ENCODE assay signal across 8 cellular contexts in the genomic region with DNA sequence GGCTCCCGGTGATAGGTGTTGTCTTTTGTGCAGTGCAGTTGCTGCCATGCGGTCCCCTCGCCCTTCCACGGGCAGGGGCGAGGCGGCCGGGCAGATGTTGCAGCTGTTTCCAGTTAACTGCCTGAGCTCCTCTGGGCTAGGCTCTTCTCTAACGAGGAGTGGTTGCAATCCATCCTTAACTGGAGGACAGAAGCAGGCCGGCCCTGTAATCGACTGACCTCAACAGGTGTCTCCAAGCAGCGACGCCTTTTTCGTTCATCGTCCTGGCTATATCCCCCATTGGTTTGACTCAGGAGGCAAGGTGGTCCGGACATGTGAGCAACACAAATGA. TPM values are rescaled to one million over a fixed set of nuclear protein-coding genes. Genes with fewer than 3 reads are reported as not detected.
DNase-seq lines count a peak whose midpoint lies in the region; ATAC-seq and TF ChIP-seq lines count a peak whose summit lies in the region.

No MANE protein-coding gene starts in this region.

- POLR2A ChIA-PET in PC-9 (lab: Charles Lee; ENCODE audit: unreplicated experiment): interaction anchor here (0.6 kb wide), 1 partner anchor 34 kb away, joined by 5 read pairs; no protein-coding TSS in a partner anchor

- WGBS in neuronal stem cell (ENCODE audit: extremely low coverage in 2 of 2, insufficient read length in 2 of 2, insufficient replicate concordance in 1 of 2), 2 donors: no CpG with 5 or more reads among the region's 15 CpGs

- peak overlapping the region; percentile 48 for H2AK5ac ChIP-seq in neuronal stem cell (ENCODE audit: low read depth, low read length)

- peak overlapping the region; percentile 62 for H2AFZ ChIP-seq in PC-9
- peak overlapping the region; percentile 96 for H2AFZ ChIP-seq in neuronal stem cell (ENCODE audit: low read length)

- TF ChIP-seq CTCF in PC-9 (conservative IDR thresholded peaks at IDR 0.05) (no peak), endothelial cell (IDR thresholded peaks at IDR 0.05; ENCODE audit: unreplicated experiment) (no peak)

- H3K4me2 ChIP-seq in PC-9 (peak overlapping the region; percentile 83), neuronal stem cell (ENCODE audit: insufficient read depth, low read length, poor library complexity, severe bottlenecking) (peak overlapping the region; percentile 77)

- BruUV-seq in PC-9 (replicated peaks; lab: Mats Ljungman, UMichigan): TSS peak; percentile 90

- peak overlapping the region; percentile 47 for H2BK15ac ChIP-seq in neuronal stem cell (ENCODE audit: low read length)

- peak overlapping the region; percentile 69 for H2BK5ac ChIP-seq in neuronal stem cell (ENCODE audit: low read length)

- H4K20me1 ChIP-seq in PC-9 (ENCODE audit: insufficient read depth): peaks cover 7% of the 10 kb centered on the region

- H3K27ac ChIP-seq in PC-9 (peak overlapping the region; percentile 97), neuronal stem cell (replicated peaks; ENCODE audit: low read length) (peak overlapping the region; percentile 99)

- H3K4me3 ChIP-seq in PC-9: peak overlapping the region; percentile 94
- peak overlapping the region; percentile 74 to 89 for H3K4me3 ChIP-seq in neuronal stem cell (ENCODE audit: low read length in 2 of 2)

- H2BK120ac ChIP-seq in neuronal stem cell (ENCODE audit: low read depth, low read length): no peak overlapping the region

- DNase-seq in NCI-H524 (lab: John Stamatoyannopoulos, UW): peak; percentile 29 to 70
- no peak for DNase-seq in NCI-H524 treated with DMSO at 0.1 percent for 48 hours (lab: John Stamatoyannopoulos, UW)
- no peak for DNase-seq in PC-9
- DNase-seq in endothelial cell (ENCODE audit: low spot score): no peak
- DNase-seq in neuronal stem cell (ENCODE audit: low spot score): no peak
- no peak for DNase-seq in midbrain (lab: John Stamatoyannopoulos, UW)

- peaks cover 17% of the 10 kb centered on the region for H3K36me3 Mint-ChIP-seq in endothelial cell (ENCODE audit: low read depth, unreplicated experiment)

- no peak for ATAC-seq in GM19023 (IDR thresholded peaks at IDR 0.05; ENCODE audit: unreplicated experiment)
- ATAC-seq in HG03469 (IDR thresholded peaks at IDR 0.05; ENCODE audit: unreplicated experiment): no peak

- CTCF ChIA-PET in PC-9 (lab: Charles Lee): no interaction called here

- H3K4me1 ChIP-seq in PC-9 (replicated peaks; ENCODE audit: insufficient read depth) (peaks cover 36% of the 10 kb centered on the region), neuronal stem cell (ENCODE audit: control insufficient read depth in 2 of 2, insufficient read depth in 1 of 2, low read depth in 1 of 2, low read length in 2 of 2) (peaks cover 19 to 24% of the 10 kb centered on the region in 2 donors)

- peaks cover 41% of the 10 kb centered on the region for H3K79me2 ChIP-seq in PC-9 (ENCODE audit: low read depth)

- no peak overlapping the region for H4K91ac ChIP-seq in neuronal stem cell (ENCODE audit: low read depth, low read length, poor library complexity)

- peak overlapping the region; percentile 62 for H3K27ac Mint-ChIP-seq in endothelial cell (ENCODE audit: unreplicated experiment)

- peak overlapping the region; percentile 81 for H3K4ac ChIP-seq in neuronal stem cell (ENCODE audit: low read length)

- H3K23ac ChIP-seq in neuronal stem cell (ENCODE audit: low read depth, low read length, poor library complexity): peak overlapping the region; percentile 93

- peaks cover 8% of the 10 kb centered on the region for H3K27me3 Mint-ChIP-seq in endothelial cell (ENCODE audit: unreplicated experiment)

- peak overlapping the region; percentile 99 for H3K18ac ChIP-seq in neuronal stem cell (ENCODE audit: low read length)

- peaks cover 27% of the 10 kb centered on the region for H3F3A ChIP-seq in PC-9 (ENCODE audit: insufficient read depth, low read depth)

- H2BK12ac ChIP-seq in neuronal stem cell (ENCODE audit: low read length): peak overlapping the region; percentile 75

- no peaks in the 10 kb centered on the region for H3K27me3 ChIP-seq in PC-9 (ENCODE audit: insufficient read depth, low read depth)
- no peaks in the 10 kb centered on the region for H3K27me3 ChIP-seq in neuronal stem cell (ENCODE audit: control insufficient read depth in 3 of 3, insufficient read depth in 3 of 3, low read depth in 1 of 3, low read length in 3 of 3)

- no peaks in the 10 kb centered on the region for H3K9me3 Mint-ChIP-seq in endothelial cell (ENCODE audit: unreplicated experiment)

- intact Hi-C loops in PC-9 (cut with micrococcal nuclease; ENCODE audit: unreplicated experiment): loop anchor here (5.0 kb wide), 3 partner anchors 56 to 134 kb away; no protein-coding TSS in a partner anchor

- peak overlapping the region; percentile 89 for H3K4me3 Mint-ChIP-seq in endothelial cell (ENCODE audit: unreplicated experiment)

- peaks cover 31% of the 10 kb centered on the region for H3K4me1 Mint-ChIP-seq in endothelial cell (ENCODE audit: unreplicated experiment)

- peak overlapping the region; percentile 93 for H3K9ac ChIP-seq in neuronal stem cell (ENCODE audit: low read depth, low read length, poor library complexity)

- H3K36me3 ChIP-seq in PC-9 (ENCODE audit: low read depth): peaks cover 21% of the 10 kb centered on the region
- H3K36me3 ChIP-seq in neuronal stem cell (replicated peaks in 1 of 2; ENCODE audit: control insufficient read depth in 2 of 2, insufficient read depth in 2 of 2, low read length in 2 of 2): peaks cover 11 to 26% of the 10 kb centered on the region in 2 donors

- peaks cover 20% of the 10 kb centered on the region for H3K79me1 ChIP-seq in neuronal stem cell (ENCODE audit: low read depth, low read length)

- H3K9me3 ChIP-seq in PC-9 (ENCODE audit: insufficient read depth, low read depth) (no peaks in the 10 kb centered on the region), neuronal stem cell (replicated peaks in 1 of 2; ENCODE audit: control insufficient read depth in 2 of 2, insufficient read depth in 1 of 2, low read depth in 1 of 2, low read length in 2 of 2) (no peaks in the 10 kb centered on the region)

- no peak overlapping the region for H3K14ac ChIP-seq in neuronal stem cell (ENCODE audit: low read length)

- no peaks in the 10 kb centered on the region for H3K9me2 ChIP-seq in PC-9 (ENCODE audit: insufficient read depth)

- H4K8ac ChIP-seq in neuronal stem cell (ENCODE audit: low read depth, low read length): no peak overlapping the region

RNA-seq across cellular contexts. Expression of gene TSC22D1, which starts 1.9 kb away (rescaled TPM):
- total RNA-seq in PC-9 (2021) (76.2 and 79.2 TPM in 2 replicates), endothelial cell (ENCODE audit: unreplicated experiment) (73.0 TPM)
- 121 TPM for polyA plus RNA-seq in neuronal stem cell (2013, experiment 1 of 2)
- 120 TPM for polyA plus RNA-seq in neuronal stem cell (2013, experiment 2 of 2)

Comparison
In these comparisons a context has a peak if more than half of its experiments do, and no peak if none do; other contexts are left out.
1. DNase-seq: peak in NCI-H524 (2 of 2); none in NCI-H524 treated with DMSO at 0.1 percent for 48 hours (single experiment), PC-9 (0 of 2), endothelial cell (single experiment), neuronal stem cell (single experiment) and midbrain (single experiment).